In the genomic region with DNA sequence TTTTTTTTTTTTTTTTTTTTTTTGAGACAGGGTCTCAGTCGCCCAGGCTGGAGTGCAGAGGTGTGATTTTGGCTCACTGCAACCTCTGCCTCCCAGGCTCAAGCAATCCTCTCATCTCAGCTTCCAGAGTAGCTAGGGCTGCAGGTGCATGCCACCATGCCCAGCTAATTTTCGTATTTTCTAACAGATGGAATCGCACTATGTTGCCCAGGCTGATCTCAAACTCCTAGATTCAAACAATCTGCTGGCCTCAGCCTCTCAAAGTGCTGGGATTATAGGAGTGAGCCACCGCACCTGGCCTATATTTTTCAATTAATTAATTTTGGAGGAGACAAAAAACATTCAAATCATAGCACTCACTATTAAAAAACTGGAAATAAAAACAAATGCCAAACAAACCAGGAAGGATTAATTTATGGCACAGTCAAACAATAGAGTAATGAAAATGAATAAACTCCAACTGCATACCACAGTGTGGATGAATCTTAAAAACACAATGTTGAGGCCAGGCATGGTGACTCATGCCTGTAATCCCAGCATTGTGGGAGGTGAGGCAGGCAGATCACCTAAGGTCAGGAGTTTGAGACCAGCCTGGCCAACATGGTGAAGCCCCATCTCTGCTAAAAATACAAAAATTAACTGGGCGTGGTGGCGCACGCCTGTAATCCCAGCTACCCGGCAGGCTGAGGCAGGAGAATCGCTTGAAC, we compare ENCODE assay signal across 16 cellular contexts. TPM values are rescaled to one million over a fixed set of nuclear protein-coding genes. Genes with fewer than 3 reads are reported as not detected.
"Had no signal": no experiment of that assay in that cellular context is flagged by ENCODE, and none has a peak within 500 bp of the region (broad histone marks: within the 10 kb centered on the region; RNA-seq: fewer than 3 reads in every experiment).

No MANE protein-coding gene starts in this region.

RNA-seq across cellular contexts. Expression of gene TMEM63C, which starts 7.5 kb away (rescaled TPM):
- total RNA-seq: pulmonary artery endothelial cell, tibial nerve had no signal

RNA-seq across cellular contexts. Expression of gene ZDHHC22, which starts 32.5 kb away (rescaled TPM):
- total RNA-seq: activated B cell treated with CpG ODN at 0.5 μM for 24 hours; activated CD8-positive, alpha-beta T cell treated with anti-CD3 and anti-CD28 coated beads for 36 hours; activated T-cell treated with anti-CD3 and anti-CD28 coated beads, Interleukin-2, amount 50 U/mL, for 4 hours; activated T-helper 17 cell treated with anti-CD3 and anti-CD28 coated beads, Interleukin-2, amount 50 U/mL, for 72 hours; esophagus squamous epithelium; left ventricle myocardium inferior; lung; mesenteric fat pad; natural killer cell treated with Interleukin-12 subunit alpha and Interleukin-12 subunit beta and Interleukin-15 and Interleukin-18, amount 100 ng/mL, for 72 hours; omental fat pad; T-helper 2 cell treated with Interferon-gamma antibody and Interleukin-4, amounts not matched to agents 100 ng/mL and 5 ng/mL, for 36 hours; tibial nerve; ureter had no signal
- polyA plus RNA-seq: heart left ventricle, immature natural killer cell had no signal
